ENCODE assay signal across 8 cellular contexts in the genomic region with DNA sequence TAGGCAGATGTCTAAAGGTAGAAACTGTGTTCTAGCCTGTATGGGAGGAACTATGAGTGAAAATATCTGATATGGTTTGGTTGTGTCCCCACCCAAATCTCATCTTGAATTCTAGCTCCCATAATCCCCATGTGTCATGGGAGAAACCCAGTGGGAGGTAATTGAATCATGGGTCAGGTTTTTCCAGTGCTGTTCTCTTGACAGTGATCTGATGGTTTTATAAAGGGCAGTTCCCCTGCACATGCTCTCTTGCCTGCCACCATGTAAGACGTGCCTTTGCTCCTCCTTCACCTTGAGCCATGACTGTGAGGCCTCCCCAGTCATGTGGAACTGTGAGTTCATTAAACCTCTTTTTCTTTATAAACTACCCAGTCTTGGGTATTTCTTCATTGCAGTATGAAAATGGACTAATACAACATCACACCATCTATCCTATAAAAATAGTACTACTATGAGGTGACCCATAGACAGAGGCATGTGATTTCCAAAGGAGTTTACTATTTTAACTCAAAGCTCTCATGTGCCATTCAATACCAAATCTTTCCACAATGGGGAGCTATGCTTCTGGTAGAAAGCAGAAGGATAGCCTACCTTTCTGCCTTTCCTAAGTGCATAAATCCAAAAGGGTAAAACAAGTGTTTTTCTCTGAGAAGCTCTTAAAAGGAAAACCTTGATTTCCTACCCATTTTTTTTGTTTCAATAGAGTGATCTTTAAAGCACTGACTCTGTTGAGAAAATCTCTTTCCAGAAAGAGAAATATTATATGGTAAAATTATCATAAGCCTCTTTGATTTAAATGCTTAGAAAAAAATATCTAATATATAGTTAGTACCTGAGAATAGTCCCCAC. TPM values are rescaled to one million over a fixed set of nuclear protein-coding genes. Genes with fewer than 3 reads are reported as not detected.
DNase-seq lines count a peak whose midpoint lies in the region; ATAC-seq, FAIRE-seq and TF ChIP-seq lines count a peak whose summit lies in the region.

No MANE protein-coding gene starts in this region.

- H2BK15ac ChIP-seq in neuronal stem cell (ENCODE audit: low read length): no peak overlapping the region

- H4K8ac ChIP-seq in neuronal stem cell (ENCODE audit: low read depth, low read length): no peak overlapping the region

- peaks cover 7 to 34% of the 10 kb centered on the region in 2 donors for H3K36me3 Mint-ChIP-seq in activated T-cell treated with anti-CD3 and anti-CD28 coated beads, Interleukin-2, amount 50 U/mL, for 72 hours (ENCODE audit: insufficient read depth in 2 of 2)

- intact Hi-C loops in colonic mucosa (cut with DNase I): no loop called here

- no peak overlapping the region for H3K23ac ChIP-seq in neuronal stem cell (ENCODE audit: low read depth, low read length, poor library complexity)

- no CpG with 5 or more reads among the region's 1 CpG for WGBS in neuronal stem cell (ENCODE audit: extremely low coverage in 2 of 2, insufficient read length in 2 of 2, insufficient replicate concordance in 1 of 2), 2 donors

- no peak overlapping the region for H2BK5ac ChIP-seq in neuronal stem cell (ENCODE audit: low read length)

- no peaks in the 10 kb centered on the region for H3K27me3 ChIP-seq in colonic mucosa
- no peaks in the 10 kb centered on the region for H3K27me3 ChIP-seq in neuronal stem cell (ENCODE audit: control insufficient read depth in 3 of 3, insufficient read depth in 3 of 3, low read depth in 1 of 3, low read length in 3 of 3)

- no peak overlapping the region for H3K18ac ChIP-seq in neuronal stem cell (ENCODE audit: low read length)

- no peaks in the 10 kb centered on the region for H3K27me3 Mint-ChIP-seq in activated T-cell treated with anti-CD3 and anti-CD28 coated beads, Interleukin-2, amount 50 U/mL, for 72 hours (ENCODE audit: low read depth)

- no peak overlapping the region for H2AFZ ChIP-seq in neuronal stem cell (ENCODE audit: low read length)

- no peak overlapping the region for H3K14ac ChIP-seq in neuronal stem cell (ENCODE audit: low read length)

- H3K9me3 Mint-ChIP-seq in activated T-cell treated with anti-CD3 and anti-CD28 coated beads, Interleukin-2, amount 50 U/mL, for 72 hours: no peaks in the 10 kb centered on the region

- peaks cover 4% of the 10 kb centered on the region for H3K4me1 Mint-ChIP-seq in activated T-cell treated with anti-CD3 and anti-CD28 coated beads, Interleukin-2, amount 50 U/mL, for 72 hours (ENCODE audit: low read depth)

- H2AK5ac ChIP-seq in neuronal stem cell (ENCODE audit: low read depth, low read length): no peak overlapping the region

- no peaks in the 10 kb centered on the region for H3K9me3 ChIP-seq in colonic mucosa
- H3K9me3 ChIP-seq in neuronal stem cell (replicated peaks in 1 of 2; ENCODE audit: control insufficient read depth in 2 of 2, insufficient read depth in 1 of 2, low read depth in 1 of 2, low read length in 2 of 2): no peaks in the 10 kb centered on the region

- no peak overlapping the region for H2BK12ac ChIP-seq in neuronal stem cell (ENCODE audit: low read length)

- no peaks in the 10 kb centered on the region for H3K79me1 ChIP-seq in neuronal stem cell (ENCODE audit: low read depth, low read length)

- no peaks in the 10 kb centered on the region for H3K4me1 ChIP-seq in colonic mucosa
- no peaks in the 10 kb centered on the region for H3K4me1 ChIP-seq in neuronal stem cell (ENCODE audit: control insufficient read depth in 2 of 2, insufficient read depth in 1 of 2, low read depth in 1 of 2, low read length in 2 of 2)

- peak; percentile 35 for TF ChIP-seq CTCF in colonic mucosa (IDR thresholded peaks at IDR 0.05)

- peak overlapping the region; percentile 77 for H3K27ac Mint-ChIP-seq in activated T-cell treated with anti-CD3 and anti-CD28 coated beads, Interleukin-2, amount 50 U/mL, for 72 hours

- H3K27ac ChIP-seq in colonic mucosa: no peak overlapping the region
- H3K27ac ChIP-seq in neuronal stem cell (replicated peaks; ENCODE audit: low read length): no peak overlapping the region

- peak in 1 of 2 donors; percentile 5 for DNase-seq in activated T-cell treated with anti-CD3 and anti-CD28 coated beads, Interleukin-2, amount 50 U/mL, for 72 hours
- DNase-seq in activated T-cell treated with anti-CD3 and anti-CD28 coated beads, Interleukin-2, amount 50 U/mL, for 1 hour: no peak
- peak; percentile 31 for DNase-seq in NCI-H1694 (lab: John Stamatoyannopoulos, UW)
- DNase-seq in colonic mucosa: no peak
- peak; percentile 12 for DNase-seq in neuronal stem cell (ENCODE audit: low spot score)
- DNase-seq in ureter (ENCODE audit: low spot score): no peak
- DNase-seq in occipital lobe (lab: John Stamatoyannopoulos, UW): no peak
- DNase-seq in RCC 7860 (ENCODE audit: low spot score): no peak

- H3K4me3 ChIP-seq in colonic mucosa (no peak overlapping the region), neuronal stem cell (ENCODE audit: low read length in 2 of 2) (no peak overlapping the region)

- ATAC-seq in activated T-cell treated with anti-CD3 and anti-CD28 coated beads, Interleukin-2, amount 50 U/mL, for 72 hours (replicated peaks in 1 of 2): peak; percentile 35 to 36

- H4K91ac ChIP-seq in neuronal stem cell (ENCODE audit: low read depth, low read length, poor library complexity): no peak overlapping the region

- no peak overlapping the region for H2BK120ac ChIP-seq in neuronal stem cell (ENCODE audit: low read depth, low read length)

- H3K9ac ChIP-seq in colonic mucosa (ENCODE audit: low read depth in 2 of 2, low read length in 2 of 2): no peak overlapping the region
- no peak overlapping the region for H3K9ac ChIP-seq in neuronal stem cell (ENCODE audit: low read depth, low read length, poor library complexity)

- no peak for FAIRE-seq in RCC 7860 (lab: Jason Lieb, UNC)

- no peak overlapping the region for H3K4me3 Mint-ChIP-seq in activated T-cell treated with anti-CD3 and anti-CD28 coated beads, Interleukin-2, amount 50 U/mL, for 72 hours

- no peak overlapping the region for H3K4ac ChIP-seq in neuronal stem cell (ENCODE audit: low read length)

- peaks cover 14% of the 10 kb centered on the region for H3K36me3 ChIP-seq in colonic mucosa
- H3K36me3 ChIP-seq in neuronal stem cell (replicated peaks in 1 of 2; ENCODE audit: control insufficient read depth in 2 of 2, insufficient read depth in 2 of 2, low read length in 2 of 2): peaks cover 27 to 98% of the 10 kb centered on the region in 2 donors

- no peak overlapping the region for H3K4me2 ChIP-seq in neuronal stem cell (ENCODE audit: insufficient read depth, low read length, poor library complexity, severe bottlenecking)

RNA-seq across cellular contexts. Expression of a gene that starts 38.8 kb away (rescaled TPM):
- 100 to 1,000 TPM; 103 to 106 TPM for total RNA-seq in activated T-cell treated with anti-CD3 and anti-CD28 coated beads, Interleukin-2, amount 50 U/mL, for 72 hours
- total RNA-seq in colonic mucosa (100 to 1,000 TPM; 158 to 188 TPM), ureter (239 TPM), occipital lobe (145 TPM)
- 105 TPM for polyA plus RNA-seq in neuronal stem cell (2013, experiment 1 of 2)
- polyA plus RNA-seq in neuronal stem cell (2013, experiment 2 of 2): 107 TPM

RNA-seq across cellular contexts. Expression of a gene that starts 48.4 kb away (rescaled TPM):
- 1 to 10 TPM; 4.4 to 4.6 TPM for total RNA-seq in activated T-cell treated with anti-CD3 and anti-CD28 coated beads, Interleukin-2, amount 50 U/mL, for 72 hours
- 1 to 10 TPM; 3.5 to 4.6 TPM for total RNA-seq in colonic mucosa
- polyA plus RNA-seq in neuronal stem cell (2013, experiment 1 of 2): 11.1 TPM
- polyA plus RNA-seq in neuronal stem cell (2013, experiment 2 of 2): 11.5 TPM
- 6.5 TPM for total RNA-seq in ureter
- 21.4 TPM for total RNA-seq in occipital lobe

RNA-seq across cellular contexts. Expression of a gene that starts 53.5 kb away (rescaled TPM):
- total RNA-seq in activated T-cell treated with anti-CD3 and anti-CD28 coated beads, Interleukin-2, amount 50 U/mL, for 72 hours: 1 to 10 TPM; 1.5 to 1.6 TPM
- total RNA-seq in colonic mucosa (1 to 10 TPM; 2.8 to 4.4 TPM), ureter (7.3 TPM), occipital lobe (287 TPM)
- polyA plus RNA-seq in neuronal stem cell (2013, experiment 1 of 2): 43.1 TPM
- polyA plus RNA-seq in neuronal stem cell (2013, experiment 2 of 2): 43.1 TPM

Comparison
In these comparisons a context has a peak if more than half of its experiments do, and no peak if none do; other contexts are left out.
1. DNase-seq: peak in NCI-H1694 (single experiment) and neuronal stem cell (single experiment); none in activated T-cell treated with anti-CD3 and anti-CD28 coated beads, Interleukin-2, amount 50 U/mL, for 1 hour (single experiment), colonic mucosa (single experiment), ureter (single experiment), occipital lobe (single experiment) and RCC 7860 (single experiment).
2. RNA of a gene that starts 53.5 kb away (total RNA-seq): 287 TPM in occipital lobe (single experiment); 7.3 TPM in ureter (single experiment), 2.8 to 4.4 TPM in colonic mucosa and 1.5 to 1.6 TPM in activated T-cell treated with anti-CD3 and anti-CD28 coated beads, Interleukin-2, amount 50 U/mL, for 72 hours; every median in the first group is over 10 times any median in the second.